ENCODE assay signal across 10 cellular contexts in genomic region chr13:48979892-48980291, GRCh38. TPM values are rescaled to one million over a fixed set of nuclear protein-coding genes. Genes with fewer than 3 reads are reported as not detected.
DNase-seq lines count a peak whose midpoint lies in the region; ATAC-seq and TF ChIP-seq lines count a peak whose summit lies in the region.
"Had no signal": no experiment of that assay in that cellular context is flagged by ENCODE, and none has a peak within 500 bp of the region (broad histone marks: within the 10 kb centered on the region; RNA-seq: fewer than 3 reads in every experiment).

No MANE protein-coding gene starts in this region.

- H3K27me3 ChIP-seq in smooth muscle cell (ENCODE audit: low read depth): no peaks in the 10 kb centered on the region

- TF ChIP-seq CTCF in smooth muscle cell (IDR thresholded peaks at IDR 0.05; ENCODE audit: borderline replicate concordance, insufficient read depth, poor library complexity, severe bottlenecking): no peak

- no peak for DNase-seq in activated CD4-positive, alpha-beta memory T cell treated with anti-CD3 and anti-CD28 coated beads for 36 hours
- no peak for DNase-seq in activated CD4-positive, alpha-beta memory T cell treated with anti-CD3 and anti-CD28 coated beads, Interleukin-2, amount 10 ng/mL, durations not matched to agents 7 days and 5 days
- DNase-seq in NAMALWA (ENCODE audit: low spot score): peak; percentile 87
- no peak for DNase-seq in smooth muscle cell (lab: John Stamatoyannopoulos, UW; ENCODE audit: unreplicated experiment)
- DNase-seq in stimulated activated naive CD4-positive, alpha-beta T cell treated with Interleukin-2 at 50 U/mL for 16 hours (lab: John Stamatoyannopoulos, UW): no peak
- no peak for DNase-seq in OCI-M2 (lab: John Stamatoyannopoulos, UW; ENCODE audit: unreplicated experiment)
- no peak for DNase-seq in NCI-H510A treated with DMSO at 0.1 percent for 48 hours (lab: John Stamatoyannopoulos, UW)
- DNase-seq: activated CD4-positive, alpha-beta T cell treated with anti-CD3 and anti-CD28 coated beads for 48 hours; trophoblast cell had no signal

- POLR2A ChIA-PET in activated CD4-positive, alpha-beta memory T cell treated with anti-CD3 and anti-CD28 coated beads for 36 hours (lab: Charles Lee): interaction anchor here (0.5 to 1.0 kb wide), 3 partner anchors 9 to 747 kb away, joined by 3 read pairs; partner anchors contain the start of gene ITM2B
- POLR2A ChIA-PET in activated CD4-positive, alpha-beta memory T cell treated with anti-CD3 and anti-CD28 coated beads, Interleukin-2, amount 10 ng/mL, durations not matched to agents 7 days and 5 days (lab: Charles Lee): no interaction called here

- no peaks in the 10 kb centered on the region for H3K36me3 ChIP-seq in smooth muscle cell (ENCODE audit: low read depth)

- CTCF ChIA-PET in activated CD4-positive, alpha-beta memory T cell treated with anti-CD3 and anti-CD28 coated beads for 36 hours (lab: Charles Lee): interaction anchor here (0.7 kb wide), 1 partner anchor 27 kb away, joined by 3 read pairs; no protein-coding TSS in a partner anchor
- CTCF ChIA-PET in activated CD4-positive, alpha-beta memory T cell treated with anti-CD3 and anti-CD28 coated beads, Interleukin-2, amount 10 ng/mL, durations not matched to agents 7 days and 5 days (lab: Charles Lee): no interaction called here

- H3K9ac ChIP-seq in smooth muscle cell (ENCODE audit: low read depth): no peak overlapping the region

- no peaks in the 10 kb centered on the region for H3K27me3 Mint-ChIP-seq in activated CD4-positive, alpha-beta memory T cell treated with anti-CD3 and anti-CD28 coated beads for 36 hours
- H3K27me3 Mint-ChIP-seq in activated CD4-positive, alpha-beta memory T cell treated with anti-CD3 and anti-CD28 coated beads, Interleukin-2, amount 10 ng/mL, durations not matched to agents 7 days and 5 days: no peaks in the 10 kb centered on the region

- peaks cover 47% of the 10 kb centered on the region for H3K4me1 Mint-ChIP-seq in activated CD4-positive, alpha-beta memory T cell treated with anti-CD3 and anti-CD28 coated beads for 36 hours (ENCODE audit: low read depth)
- peaks cover 38% of the 10 kb centered on the region for H3K4me1 Mint-ChIP-seq in activated CD4-positive, alpha-beta memory T cell treated with anti-CD3 and anti-CD28 coated beads, Interleukin-2, amount 10 ng/mL, durations not matched to agents 7 days and 5 days

- H2AFZ ChIP-seq in smooth muscle cell (ENCODE audit: low read depth): no peak overlapping the region

- peak; percentile 39 for ATAC-seq in HG02763 (IDR thresholded peaks at IDR 0.05; ENCODE audit: unreplicated experiment)

- no peak overlapping the region for H3K4me3 ChIP-seq in smooth muscle cell

- H3K4me1 ChIP-seq in smooth muscle cell (ENCODE audit: low read depth): peaks cover 33% of the 10 kb centered on the region

- no peak overlapping the region for H3K27ac ChIP-seq in smooth muscle cell (ENCODE audit: low read depth)

- H3K9me3 ChIP-seq in smooth muscle cell (replicated peaks; ENCODE audit: low read depth): no peaks in the 10 kb centered on the region

- peaks cover 88% of the 10 kb centered on the region for H3K79me2 ChIP-seq in smooth muscle cell (ENCODE audit: low read depth)

- WGBS in smooth muscle cell (ENCODE audit: low lambda C conversion rate): 68% methylated on average over 2 of the region's 2 CpGs

- intact Hi-C loops in activated CD4-positive, alpha-beta memory T cell treated with anti-CD3 and anti-CD28 coated beads for 36 hours (cut with micrococcal nuclease): loop anchor here (5.0 kb wide), 4 partner anchors 163 to 943 kb away; partner anchors contain the start of genes CYSLTR2, NUDT15 and PHF11

- H3K9me3 Mint-ChIP-seq in activated CD4-positive, alpha-beta memory T cell treated with anti-CD3 and anti-CD28 coated beads for 36 hours: peaks cover 4% of the 10 kb centered on the region
- H3K9me3 Mint-ChIP-seq in activated CD4-positive, alpha-beta memory T cell treated with anti-CD3 and anti-CD28 coated beads, Interleukin-2, amount 10 ng/mL, durations not matched to agents 7 days and 5 days: peaks cover 2% of the 10 kb centered on the region

- peak overlapping the region; percentile 4 for H3K4me3 Mint-ChIP-seq in activated CD4-positive, alpha-beta memory T cell treated with anti-CD3 and anti-CD28 coated beads for 36 hours
- no peak overlapping the region for H3K4me3 Mint-ChIP-seq in activated CD4-positive, alpha-beta memory T cell treated with anti-CD3 and anti-CD28 coated beads, Interleukin-2, amount 10 ng/mL, durations not matched to agents 7 days and 5 days

- peaks cover 10% of the 10 kb centered on the region for H3F3A ChIP-seq in smooth muscle cell (ENCODE audit: low read depth)

- H3K27ac Mint-ChIP-seq in activated CD4-positive, alpha-beta memory T cell treated with anti-CD3 and anti-CD28 coated beads for 36 hours: no peak overlapping the region
- H3K27ac Mint-ChIP-seq in activated CD4-positive, alpha-beta memory T cell treated with anti-CD3 and anti-CD28 coated beads, Interleukin-2, amount 10 ng/mL, durations not matched to agents 7 days and 5 days: no peak overlapping the region

- H3K36me3 Mint-ChIP-seq in activated CD4-positive, alpha-beta memory T cell treated with anti-CD3 and anti-CD28 coated beads for 36 hours: peaks cover 12% of the 10 kb centered on the region
- peaks cover 27% of the 10 kb centered on the region for H3K36me3 Mint-ChIP-seq in activated CD4-positive, alpha-beta memory T cell treated with anti-CD3 and anti-CD28 coated beads, Interleukin-2, amount 10 ng/mL, durations not matched to agents 7 days and 5 days (ENCODE audit: low read depth)

- peaks cover 9% of the 10 kb centered on the region for H4K20me1 ChIP-seq in smooth muscle cell (ENCODE audit: low read depth)

- H3K4me2 ChIP-seq in smooth muscle cell: peak overlapping the region; percentile 94

RNA-seq across cellular contexts. Expression of gene FNDC3A, which starts 4.2 kb away (rescaled TPM):
- 10 to 100 TPM; 21.1 to 21.6 TPM for total RNA-seq in activated CD4-positive, alpha-beta memory T cell treated with anti-CD3 and anti-CD28 coated beads for 36 hours
- total RNA-seq in activated CD4-positive, alpha-beta memory T cell treated with anti-CD3 and anti-CD28 coated beads, Interleukin-2, amount 10 ng/mL, durations not matched to agents 7 days and 5 days: 10 to 100 TPM; 27.0 to 27.8 TPM
- total RNA-seq in smooth muscle cell: 104 and 108 TPM in 2 replicates
- polyA plus RNA-seq in smooth muscle cell: 21.7 and 22.0 TPM in 2 replicates
